13 cellular contexts compared by ENCODE assay signal in the genomic region with DNA sequence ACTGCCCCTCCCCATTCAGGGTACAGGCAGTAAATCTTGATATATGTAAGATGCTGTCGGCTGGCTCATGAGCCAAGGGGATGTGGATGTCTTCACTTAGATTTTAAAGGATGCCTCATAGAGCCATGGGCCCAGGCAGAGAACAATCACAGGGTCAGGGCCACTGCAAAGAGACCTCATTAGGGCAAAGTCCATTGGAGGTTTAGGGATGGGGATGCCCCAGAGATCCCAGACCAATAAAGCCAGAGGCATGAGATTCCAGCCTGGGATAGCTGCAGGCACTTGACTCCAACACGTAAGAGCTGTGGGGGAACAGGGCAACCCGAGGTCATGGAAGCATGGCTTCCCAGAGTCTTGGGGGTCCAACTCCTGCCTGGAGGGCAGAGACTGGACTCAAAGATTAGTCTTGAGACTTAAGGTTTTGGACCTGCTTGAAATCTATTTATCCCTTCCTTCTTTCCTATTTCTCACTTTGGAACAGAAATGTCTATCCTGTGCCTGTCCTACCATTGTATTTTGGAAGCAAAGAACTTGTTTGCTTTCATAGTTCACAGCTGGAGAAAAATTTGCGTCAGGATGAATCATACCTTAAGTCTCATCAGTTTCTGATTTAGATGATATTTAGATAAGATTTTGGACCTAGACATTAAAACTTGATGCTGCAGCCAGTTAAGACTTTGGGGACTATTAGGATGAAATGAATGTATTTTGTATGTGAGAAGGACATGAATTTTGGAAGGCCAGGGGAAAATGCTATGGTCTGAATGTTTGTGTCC.
"Had no signal": no experiment of that assay in that cellular context is flagged by ENCODE, and none has a peak within 500 bp of the region (broad histone marks: within the 10 kb centered on the region; RNA-seq: fewer than 3 reads in every experiment).

No MANE protein-coding gene starts in this region.

- H3K4me1 ChIP-seq: adrenal gland, pancreas had no signal

- FAIRE-seq: pancreas had no signal

- H3K27ac ChIP-seq: adrenal gland, gastrocnemius medialis, pancreas, VCaP had no signal

- ATAC-seq: gastrocnemius medialis, pancreas had no signal

- H3K4me3 ChIP-seq: adrenal gland, gastrocnemius medialis, pancreas, stomach, thoracic aorta had no signal

- DNase-seq: activated naive CD4-positive, alpha-beta T cell treated with Interleukin-2 at 50 U/mL for 16 hours; adrenal gland; cerebellar nuclear complex; dermis blood vessel endothelial cell; endodermal cell; gastrocnemius medialis; kidney glomerular epithelial cell; pancreas; stimulated activated CD4-positive, alpha-beta T cell treated with anti-CD3 and anti-CD28 coated beads, Interleukin-4, amount 100 ng/mL, for 4 hours; stomach; T1000 had no signal

- H3K9me3 ChIP-seq: adrenal gland, gastrocnemius medialis, pancreas, stomach, thoracic aorta had no signal

- H3K27me3 ChIP-seq: adrenal gland, gastrocnemius medialis, pancreas, stomach had no signal

- H3K36me3 ChIP-seq: adrenal gland, gastrocnemius medialis, pancreas, stomach, thoracic aorta had no signal
